15 cellular contexts compared by ENCODE assay signal in genomic region chr14:43042408-43042807, GRCh38.
"Had no signal": no experiment of that assay in that cellular context is flagged by ENCODE, and none has a peak within 500 bp of the region (broad histone marks: within the 10 kb centered on the region; RNA-seq: fewer than 3 reads in every experiment).

No MANE protein-coding gene starts in this region.

- DNase-seq: activated CD4-positive, alpha-beta T cell treated with anti-CD3 and anti-CD28 coated beads, Interleukin-2, amount 50 U/mL, for 1 hour; activated CD4-positive, CD25-positive, alpha-beta regulatory T cell; activated naive CD4-positive, alpha-beta T cell treated with anti-CD3 and anti-CD28 coated beads, Interleukin-2, amount 50 U/mL, for 16 hours; activated T-cell treated with anti-CD3 and anti-CD28 coated beads for 4 hours; adrenal gland; caudate nucleus; colonic mucosa; foreskin keratinocyte; heart left ventricle; left ventricle myocardium inferior; mesenchymal stem cell; stomach had no signal

- H3K4me3 ChIP-seq: adrenal gland, colonic mucosa, heart left ventricle, left ventricle myocardium inferior, skin epidermis, stomach, thoracic aorta had no signal

- H3K27me3 ChIP-seq: adrenal gland, colonic mucosa, foreskin keratinocyte, heart left ventricle, stomach had no signal

- H3K27ac ChIP-seq: adrenal gland, colonic mucosa, foreskin keratinocyte, heart left ventricle, left ventricle myocardium inferior, skin epidermis, stomach, thoracic aorta had no signal

- FAIRE-seq: endothelial cell of umbilical vein had no signal

- H3K36me3 ChIP-seq: adrenal gland, colonic mucosa, heart left ventricle, left ventricle myocardium inferior, stomach, thoracic aorta had no signal

- H3K4me1 ChIP-seq: adrenal gland, colonic mucosa, foreskin keratinocyte, heart left ventricle, left ventricle myocardium inferior, stomach had no signal

- H3K9me3 ChIP-seq: adrenal gland, colonic mucosa, heart left ventricle, left ventricle myocardium inferior, stomach, thoracic aorta had no signal
